In the genomic region with DNA sequence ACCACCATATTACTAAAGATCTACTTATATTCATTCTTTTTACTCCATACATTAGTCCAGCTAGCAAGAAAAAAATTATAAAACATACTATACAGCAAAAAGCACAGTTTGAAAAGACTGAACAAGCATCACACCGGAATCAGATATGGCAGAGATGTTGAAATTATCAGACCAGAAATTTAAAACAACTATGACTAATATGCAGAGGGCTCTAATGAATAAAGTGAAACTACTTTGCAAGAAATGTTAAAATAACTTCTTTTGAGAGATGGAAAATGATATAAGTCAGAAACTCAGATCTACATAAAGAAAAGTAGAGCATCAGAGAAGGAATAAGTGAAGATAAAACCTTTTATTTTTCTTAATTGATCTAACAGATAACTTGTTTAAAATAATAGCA, we compare ENCODE assay signal across 21 cellular contexts. TPM values are rescaled to one million over a fixed set of nuclear protein-coding genes. Genes with fewer than 3 reads are reported as not detected.
DNase-seq lines count a peak whose midpoint lies in the region; ATAC-seq, FAIRE-seq and TF ChIP-seq lines count a peak whose summit lies in the region.
"Had no signal": no experiment of that assay in that cellular context is flagged by ENCODE, and none has a peak within 500 bp of the region (broad histone marks: within the 10 kb centered on the region; RNA-seq: fewer than 3 reads in every experiment).

No MANE protein-coding gene starts in this region.

- no peak overlapping the region for H4K91ac ChIP-seq in mesenchymal stem cell (ENCODE audit: low read length)

- no peak overlapping the region for H4K8ac ChIP-seq in mesenchymal stem cell (ENCODE audit: low read length)

- WGBS in heart left ventricle, 4 donors: 98 to 99% (median 98%) methylated on average over 1 of the region's 1 CpG
- no CpG with 5 or more reads among the region's 1 CpG for WGBS in mesenchymal stem cell

- no peak overlapping the region for H3K23ac ChIP-seq in mesenchymal stem cell (ENCODE audit: low read length in 2 of 2)

- H3K4me3 ChIP-seq in heart left ventricle (no peak overlapping the region), mesenchymal stem cell (ENCODE audit: insufficient read depth in 1 of 2, low read depth in 1 of 2, low read length in 2 of 2) (no peak overlapping the region), MG63 (no peak overlapping the region)
- H3K4me3 ChIP-seq: neural progenitor cell had no signal

- DNase-seq in frontal cortex (ENCODE audit: low spot score in 2 of 2) (no peak), heart left ventricle (no peak), mesenchymal stem cell (no peak), MG63 (no peak)
- DNase-seq: activated CD4-positive, alpha-beta T cell treated with anti-CD3 and anti-CD28 coated beads for 48 hours; activated naive CD4-positive, alpha-beta T cell treated with anti-CD3 and anti-CD28 coated beads, Interleukin-2, amount 10 ng/mL, durations not matched to agents 7 days and 5 days; brain microvascular endothelial cell; dermis blood vessel endothelial cell; erythroblast; islet precursor cell; NCI-H1436 treated with DMSO at 0.1 percent for 48 hours; NCI-H345; SIG-M5; substantia nigra; T-helper 9 cell had no signal

- H3K4me1 ChIP-seq in heart left ventricle (no peaks in the 10 kb centered on the region), mesenchymal stem cell (ENCODE audit: control insufficient read depth, insufficient read depth, low read depth, low read length) (no peaks in the 10 kb centered on the region)

- TF ChIP-seq POLR2A in heart left ventricle (IDR thresholded peaks at IDR 0.05): no peak

- H3K9me3 ChIP-seq in heart left ventricle: peaks cover 0 to 19% (median 0%) of the 10 kb centered on the region in 12 donors
- peaks cover 7% of the 10 kb centered on the region for H3K9me3 ChIP-seq in mesenchymal stem cell (ENCODE audit: control insufficient read depth, low read length)
- H3K9me3 ChIP-seq in MG63: no peaks in the 10 kb centered on the region

- H3K9ac ChIP-seq in mesenchymal stem cell (ENCODE audit: low read length): no peak overlapping the region
- H3K9ac ChIP-seq: KMS-11, neural progenitor cell had no signal

- ATAC-seq in GM18858 (IDR thresholded peaks at IDR 0.05; ENCODE audit: unreplicated experiment) (peak; percentile 90), GM21576 (IDR thresholded peaks at IDR 0.05; ENCODE audit: unreplicated experiment) (peak; percentile 69), HG03378 (IDR thresholded peaks at IDR 0.05; ENCODE audit: unreplicated experiment) (peak; percentile 83), heart left ventricle (no peak), HG03457 (IDR thresholded peaks at IDR 0.05; ENCODE audit: unreplicated experiment) (no peak)

- no peak overlapping the region for H2BK120ac ChIP-seq in mesenchymal stem cell (ENCODE audit: low read depth, low read length)

- peak; percentile 60 for FAIRE-seq in frontal cortex (lab: Jason Lieb, UNC)

- no peak overlapping the region for H3K4ac ChIP-seq in mesenchymal stem cell (ENCODE audit: low read depth in 1 of 2, low read length in 2 of 2)

- no peak for TF ChIP-seq CTCF in heart left ventricle (IDR thresholded peaks at IDR 0.05)

- H3K79me1 ChIP-seq in mesenchymal stem cell (replicated peaks; ENCODE audit: low read length, poor library complexity, severe bottlenecking): peaks cover 9% of the 10 kb centered on the region

- no peak overlapping the region for H2BK15ac ChIP-seq in mesenchymal stem cell (ENCODE audit: low read depth, poor library complexity, severe bottlenecking)

- intact Hi-C loops in heart left ventricle (cut with DNase I): no loop called here

- no peak overlapping the region for H2AFZ ChIP-seq in mesenchymal stem cell (ENCODE audit: low read depth, low read length)
- H2AFZ ChIP-seq: neural progenitor cell had no signal

- H3K27me3 ChIP-seq in heart left ventricle (no peaks in the 10 kb centered on the region), mesenchymal stem cell (ENCODE audit: control insufficient read depth in 1 of 2, insufficient read depth in 1 of 2, low read length in 2 of 2) (no peaks in the 10 kb centered on the region), MG63 (no peaks in the 10 kb centered on the region)
- H3K27me3 ChIP-seq: brain microvascular endothelial cell, neural progenitor cell had no signal

- no peak overlapping the region for H3K14ac ChIP-seq in mesenchymal stem cell (ENCODE audit: low read length in 2 of 2)

- H3K27ac ChIP-seq in heart left ventricle: no peak overlapping the region
- no peak overlapping the region for H3K27ac ChIP-seq in mesenchymal stem cell (ENCODE audit: low read length, poor library complexity, severe bottlenecking)
- H3K27ac ChIP-seq: brain microvascular endothelial cell, KMS-11, neural progenitor cell had no signal

- no peak overlapping the region for H3K18ac ChIP-seq in mesenchymal stem cell (ENCODE audit: low read depth in 1 of 2, low read length in 2 of 2)

- H3K36me3 ChIP-seq in heart left ventricle: peaks cover 0 to 16% (median 0%) of the 10 kb centered on the region in 9 donors
- H3K36me3 ChIP-seq in mesenchymal stem cell (ENCODE audit: control insufficient read depth in 1 of 2, insufficient read depth in 2 of 2, low read depth in 1 of 2, low read length in 2 of 2): peaks cover 0 to 21% of the 10 kb centered on the region in 2 experiments
- no peaks in the 10 kb centered on the region for H3K36me3 ChIP-seq in MG63
- H3K36me3 ChIP-seq: brain microvascular endothelial cell had no signal

- no peak overlapping the region for H2BK5ac ChIP-seq in mesenchymal stem cell (ENCODE audit: low read depth, low read length, poor library complexity, severe bottlenecking)

- H3K4me2 ChIP-seq in mesenchymal stem cell (ENCODE audit: low read length, poor library complexity, severe bottlenecking): no peak overlapping the region
- H3K4me2 ChIP-seq: KMS-11, neural progenitor cell had no signal

- H2AK5ac ChIP-seq in mesenchymal stem cell (ENCODE audit: low read length, severe bottlenecking): no peak overlapping the region

- no peak overlapping the region for H2BK12ac ChIP-seq in mesenchymal stem cell (ENCODE audit: low read length in 2 of 2)

RNA-seq across cellular contexts. Expression of a gene that starts 50.9 kb away (rescaled TPM):
- 69.7 TPM for total RNA-seq in frontal cortex
- 10 to 100 TPM; 14.3 to 40.2 (median 27.2) TPM for total RNA-seq in heart left ventricle
- 10 to 100 TPM in 1 of 2 donors, 1 to 10 TPM in 1; 10.0 to 15.5 TPM for polyA plus RNA-seq in heart left ventricle
- polyA plus RNA-seq in mesenchymal stem cell (2013, experiment 1 of 2): 111 TPM
- polyA plus RNA-seq in mesenchymal stem cell (2013, experiment 2 of 2): 130 TPM
- 16.8 and 24.7 TPM in 2 replicates for total RNA-seq in MG63 (2014; rRNA removed; shearing (Covaris generic); ENCODE audit: low replicate concordance)

Comparison
In these comparisons a context has a peak if more than half of its experiments do, and no peak if none do; other contexts are left out.
1. ATAC-seq: peak in GM18858 (single experiment), GM21576 (single experiment) and HG03378 (single experiment); none in heart left ventricle (0 of 4) and HG03457 (single experiment).